1 cellular context compared by ENCODE assay signal in genomic region chr21:19433623-19434022, GRCh38.
TF ChIP-seq lines count a peak whose summit lies in the region.

No MANE protein-coding gene starts in this region.

TF ChIP-seq in K562, 482 proteins besides CTCF, POLR2A, EP300 and RAD21 (continued from another document and continues in another):
- TF ChIP-seq VEZF1 (CRISPR knock-in tag; IDR thresholded peaks at IDR 0.05) (no peak), ZNF655 (CRISPR knock-in tag; IDR thresholded peaks at IDR 0.05) (no peak), ZNF695 (CRISPR knock-in tag; IDR thresholded peaks at IDR 0.05) (no peak), ZNF449 (CRISPR knock-in tag; IDR thresholded peaks at IDR 0.05) (no peak), HNRNPL (IDR thresholded peaks at IDR 0.05; ENCODE audit: low read depth, low read length) (no peak), CBX1 (IDR thresholded peaks at IDR 0.05; ENCODE audit: low read depth) (no peak), PHB (CRISPR knock-in tag; IDR thresholded peaks at IDR 0.05) (no peak), ATF2 (CRISPR knock-in tag; IDR thresholded peaks at IDR 0.05) (no peak), DEAF1 (CRISPR knock-in tag; IDR thresholded peaks at IDR 0.05) (no peak), MAFF (IDR thresholded peaks at IDR 0.05; ENCODE audit: low read length) (no peak), ELK1 (CRISPR knock-in tag; IDR thresholded peaks at IDR 0.05) (no peak), JUND (IDR thresholded peaks at IDR 0.05; ENCODE audit: borderline replicate concordance, low read depth, low read length) (0 out of 2 replicates have a peak, but pooled peaks have one; percentile 10), JUND (tag; IDR thresholded peaks at IDR 0.05; ENCODE audit: borderline replicate concordance, low read depth, low read length) (no peak), ELF1 (tag; IDR thresholded peaks at IDR 0.05) (no peak), DPF2 (IDR thresholded peaks at IDR 0.05) (peak; percentile 83), SOX6 (IDR thresholded peaks at IDR 0.05) (peak; percentile 81), PML (IDR thresholded peaks at IDR 0.05; ENCODE audit: low read length) (peak; percentile 71; the same call in 1 of the 2 replicates), ZNF175 (CRISPR knock-in tag; IDR thresholded peaks at IDR 0.05; ENCODE audit: low read depth) (no peak), ZNF318 (IDR thresholded peaks at IDR 0.05; ENCODE audit: borderline replicate concordance in 1 of 2, low read depth in 1 of 2) (no peak), BRF2 (IDR thresholded peaks at IDR 0.05; ENCODE audit: borderline replicate concordance, insufficient read depth, insufficient read length) (no peak), NCOA4 (IDR thresholded peaks at IDR 0.05; ENCODE audit: partially characterized antibody) (no peak), EGR1 (conservative IDR thresholded peaks at IDR 0.05) (no peak), JUNB (CRISPR knock-in tag; conservative IDR thresholded peaks at IDR 0.05) (no peak), ZNF23 (CRISPR knock-in tag; IDR thresholded peaks at IDR 0.05) (no peak), SMARCB1 (IDR thresholded peaks at IDR 0.05; ENCODE audit: insufficient read length, low read depth) (no peak), NFXL1 (CRISPR knock-in tag; IDR thresholded peaks at IDR 0.05) (no peak), CBFA2T3 (IDR thresholded peaks at IDR 0.05) (peak; percentile 94), SMAD3 (CRISPR knock-in tag; conservative IDR thresholded peaks at IDR 0.05) (no peak), ARID3A (IDR thresholded peaks at IDR 0.05; ENCODE audit: borderline replicate concordance, low read depth, low read length) (peak; percentile 49; the same call in 1 of the 2 replicates), ILF3 (IDR thresholded peaks at IDR 0.05; ENCODE audit: borderline replicate concordance) (no peak), ZSCAN32 (CRISPR knock-in tag; IDR thresholded peaks at IDR 0.05) (no peak), ZNF224 (CRISPR knock-in tag; IDR thresholded peaks at IDR 0.05) (no peak), IRF9 (tag; IDR thresholded peaks at IDR 0.05) (no peak), ZNF584 (CRISPR knock-in tag; IDR thresholded peaks at IDR 0.05; ENCODE audit: low read depth) (no peak), CREB3L1 (IDR thresholded peaks at IDR 0.05; ENCODE audit: borderline replicate concordance, low read depth) (no peak), MCM2 (IDR thresholded peaks at IDR 0.05; ENCODE audit: low read depth) (no peak)
